In the genomic region with DNA sequence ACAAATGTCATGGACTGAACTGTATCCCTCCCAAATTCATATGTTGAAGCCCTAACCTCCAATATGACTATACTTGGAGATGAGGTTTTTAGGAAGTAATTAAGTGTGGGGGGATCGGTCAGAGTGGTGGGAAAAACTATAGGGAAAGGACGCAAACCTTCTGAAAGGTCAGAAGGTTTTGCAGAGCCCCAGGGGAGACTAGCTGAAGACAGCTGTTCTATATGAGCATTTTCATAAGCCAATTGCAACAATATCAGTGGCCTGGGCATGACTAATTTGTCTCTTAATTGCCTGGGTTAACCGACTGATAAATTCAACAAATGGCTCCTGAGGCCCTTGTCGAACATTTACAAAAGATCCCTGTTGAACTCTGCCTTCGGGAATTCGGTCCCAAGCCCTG, we compare ENCODE assay signal across 13 cellular contexts. TPM values are rescaled to one million over a fixed set of nuclear protein-coding genes. Genes with fewer than 3 reads are reported as not detected.
"Had no signal": no experiment of that assay in that cellular context is flagged by ENCODE, and none has a peak within 500 bp of the region (broad histone marks: within the 10 kb centered on the region; RNA-seq: fewer than 3 reads in every experiment).

No MANE protein-coding gene starts in this region.

RNA-seq across cellular contexts. Expression of gene TCP11, which starts 35.1 kb away (rescaled TPM):
- total RNA-seq: activated CD4-positive, alpha-beta memory T cell treated with anti-CD3 and anti-CD28 coated beads, Interleukin-2, amount 10 ng/mL, durations not matched to agents 7 days and 5 days; activated CD4-positive, alpha-beta T cell treated with anti-CD3 and anti-CD28 coated beads for 36 hours; activated CD4-positive, alpha-beta T cell treated with anti-CD3 and anti-CD28 coated beads, Interleukin-2, amount 10 ng/mL, durations not matched to agents 7 days and 5 days; activated CD8-positive, alpha-beta memory T cell treated with anti-CD3 and anti-CD28 coated beads, Interleukin-2, amount 10 ng/mL, durations not matched to agents 7 days and 5 days; activated CD8-positive, alpha-beta T cell treated with anti-CD3 and anti-CD28 coated beads, Interleukin-2, amount 10 ng/mL, durations not matched to agents 7 days and 5 days; activated naive CD8-positive, alpha-beta T cell treated with anti-CD3 and anti-CD28 coated beads, Interleukin-2, amount 10 ng/mL, durations not matched to agents 7 days and 5 days; activated T-helper 2 cell treated with anti-CD3 and anti-CD28 coated beads, Interferon-gamma antibody, Interleukin-2, Interleukin-4, amounts not matched to agents 10 μg/mL and 5 μg/mL and 100 μg/mL, durations not matched to agents 14 hours and 24 hours and 36 hours; bronchial epithelial cell; chondrocyte; T-helper 1 cell treated with Interleukin-12 subunit alpha and Interleukin-12 subunit beta and Interleukin-4 antibody, amounts not matched to agents 30 ng/mL and 1 ng/mL, for 36 hours; T-helper 17 cell; T-helper 2 cell treated with Interferon-gamma antibody and Interleukin-4, amounts not matched to agents 100 ng/mL and 5 ng/mL, for 36 hours; WTC11 had no signal
